In the genomic region with DNA sequence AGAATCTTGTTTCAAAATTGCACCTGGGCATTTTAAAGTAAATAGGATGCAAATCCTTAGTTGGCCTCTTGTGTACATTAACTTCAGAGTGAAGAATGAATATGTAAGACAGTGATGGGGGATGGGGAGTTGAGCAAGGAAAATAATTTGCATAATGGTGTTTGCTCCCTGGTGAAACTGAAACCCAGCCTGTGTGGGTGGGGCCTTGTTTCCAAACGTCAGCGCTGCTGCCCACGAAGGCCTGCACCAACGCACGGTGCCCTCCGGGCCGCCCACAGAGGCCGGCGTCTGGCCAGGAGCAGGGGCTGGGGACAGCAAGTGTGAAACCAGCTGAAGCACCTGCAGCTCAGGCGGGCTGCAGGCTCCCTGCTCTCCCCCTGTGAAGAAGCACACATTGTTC, we compare ENCODE assay signal across 8 cellular contexts.
DNase-seq lines count a peak whose midpoint lies in the region; ATAC-seq and TF ChIP-seq lines count a peak whose summit lies in the region.
"Not testable (repeated sequence)": the region's sequence is repeated elsewhere in the genome, so short reads cannot be mapped to it uniquely, and the experiment has no call there.

No MANE protein-coding gene starts in this region.

- peaks cover 6 to 15% of the 10 kb centered on the region in 2 experiments for H3K4me1 ChIP-seq in HCT116 (ENCODE audit: control insufficient read depth in 1 of 2, insufficient read depth in 2 of 2, low read length in 2 of 2)
- H3K4me1 ChIP-seq in PC-3 (ENCODE audit: insufficient read depth, low read length); gastrocnemius medialis: not testable (repeated sequence)

- in situ Hi-C loops in gastrocnemius medialis (cut with MboI; ENCODE audit: low sequenced_read_pairs in 4 of 4): not testable (repeated sequence)

- peak overlapping the region; percentile 47 for H3K4me2 ChIP-seq in HCT116 (ENCODE audit: low read length)
- not testable (repeated sequence) for H3K4me2 ChIP-seq in PC-3 (ENCODE audit: low read length)

- not testable (repeated sequence) for H3K9me2 ChIP-seq in HCT116 (ENCODE audit: insufficient read depth); PC-3 (replicated peaks; ENCODE audit: low read length)

- BruUV-seq in HCT116 (replicated peaks; lab: Mats Ljungman, UMichigan); PC-3 (replicated peaks; lab: Mats Ljungman, UMichigan): not testable (repeated sequence)

- H3K27ac Mint-ChIP-seq in CD4-positive, alpha-beta T cell: peak overlapping the region; percentile 74
- H3K27ac Mint-ChIP-seq in activated naive CD4-positive, alpha-beta T cell treated with anti-CD3 and anti-CD28 coated beads, Interleukin-2, amount 50 U/mL, for 24 hours: peak overlapping the region; percentile 83

- H3K27me3 ChIP-seq in CD4-positive, alpha-beta T cell (ENCODE audit: control insufficient read depth, insufficient read depth, low read length); HCT116 (ENCODE audit: insufficient read depth, low read length); PC-3 (ENCODE audit: low read length); gastrocnemius medialis: not testable (repeated sequence)

- TF ChIP-seq RAD21 in HCT116 (IDR thresholded peaks at IDR 0.05; ENCODE audit: low read depth): not testable (repeated sequence)

- H3K79me2 ChIP-seq in HCT116 (ENCODE audit: insufficient read depth, low read length): peaks cover 40% of the 10 kb centered on the region
- H3K79me2 ChIP-seq in PC-3 (ENCODE audit: low read length): peaks cover 31% of the 10 kb centered on the region

- H3F3A ChIP-seq in PC-3 (ENCODE audit: low read length, unreplicated experiment): not testable (repeated sequence)

- RAD21 ChIA-PET in HCT116 (lab: Charles Lee; ENCODE audit: low non-redundant PET in 1 of 2, low total read pairs in 2 of 2, uncharacterized antibody in 2 of 2, unreplicated experiment in 2 of 2): not testable (repeated sequence)

- not testable (repeated sequence) for DNase-seq in CD4-positive, alpha-beta T cell; HCT116 (ENCODE audit: low read depth, low spot score); PC-3; left cardiac atrium; gastrocnemius medialis

- H4K20me1 ChIP-seq in HCT116 (ENCODE audit: insufficient read depth); PC-3 (ENCODE audit: low read length): not testable (repeated sequence)

- H2AFZ ChIP-seq in HCT116 (ENCODE audit: low read depth, low read length, poor library complexity, severe bottlenecking); PC-3 (ENCODE audit: low read length): not testable (repeated sequence)

- not testable (repeated sequence) for H3K27me3 Mint-ChIP-seq in CD4-positive, alpha-beta T cell; activated naive CD4-positive, alpha-beta T cell treated with anti-CD3 and anti-CD28 coated beads, Interleukin-2, amount 50 U/mL, for 24 hours

- not testable (repeated sequence) for H3K4me3 ChIP-seq in HCT116 (replicated peaks in 1 of 2; ENCODE audit: low read depth in 1 of 2, low read length in 2 of 2); PC-3 (ENCODE audit: low read length); gastrocnemius medialis

- H3K27ac ChIP-seq in CD4-positive, alpha-beta T cell (ENCODE audit: low read depth, low read length): peak overlapping the region; percentile 64
- not testable (repeated sequence) for H3K27ac ChIP-seq in HCT116 (ENCODE audit: low read depth, low read length); PC-3 (ENCODE audit: low read length)
- peak overlapping the region in 1 of 4 donors; percentile 52 for H3K27ac ChIP-seq in gastrocnemius medialis

- intact Hi-C loops in CD4-positive, alpha-beta T cell (cut with DNase I, micrococcal nuclease); HCT116 (cut with micrococcal nuclease); PC-3 (cut with micrococcal nuclease); left cardiac atrium (cut with DNase I); gastrocnemius medialis (cut with DNase I; ENCODE audit: low total_unique reads): not testable (repeated sequence)

- not testable (repeated sequence) for TF ChIP-seq CTCF in CD4-positive, alpha-beta T cell (IDR thresholded peaks at IDR 0.05); HCT116 (IDR thresholded peaks at IDR 0.05 in 2 of 3, conservative IDR thresholded peaks at IDR 0.05 in 1 of 3; ENCODE audit: borderline replicate concordance in 1 of 3, insufficient read depth in 1 of 3, low read depth in 2 of 3, low read length in 2 of 3); PC-3 (conservative IDR thresholded peaks at IDR 0.05; ENCODE audit: low read depth, low read length); gastrocnemius medialis (IDR thresholded peaks at IDR 0.05 in 4 of 5, conservative IDR thresholded peaks at IDR 0.05 in 1 of 5)

- not testable (repeated sequence) for H3K9ac ChIP-seq in HCT116 (ENCODE audit: low read length); PC-3 (ENCODE audit: low read length)

- not testable (repeated sequence) for H3K9me3 ChIP-seq in CD4-positive, alpha-beta T cell (ENCODE audit: control insufficient read depth, low read length); HCT116 (ENCODE audit: control insufficient read depth in 1 of 2, insufficient read depth in 1 of 2, low read depth in 1 of 2, low read length in 2 of 2); PC-3 (ENCODE audit: low read length); gastrocnemius medialis

- POLR2A ChIA-PET in CD4-positive, alpha-beta T cell (lab: Charles Lee); HCT116 (lab: Charles Lee); PC-3 (lab: Charles Lee; ENCODE audit: unreplicated experiment): not testable (repeated sequence)

- not testable (repeated sequence) for H3K36me3 Mint-ChIP-seq in CD4-positive, alpha-beta T cell (ENCODE audit: low read depth); activated naive CD4-positive, alpha-beta T cell treated with anti-CD3 and anti-CD28 coated beads, Interleukin-2, amount 50 U/mL, for 24 hours

- ATAC-seq in CD4-positive, alpha-beta T cell (ENCODE audit: poor library complexity): peak; percentile 83
- peak; percentile 98 for ATAC-seq in GM19324 (IDR thresholded peaks at IDR 0.05; ENCODE audit: low FRiP score, unreplicated experiment)
- ATAC-seq in HCT116: peak; percentile 84
- peak; percentile 90 for ATAC-seq in HG03139 (IDR thresholded peaks at IDR 0.05; ENCODE audit: unreplicated experiment)
- ATAC-seq in PC-3: peak; percentile 34
- ATAC-seq in left cardiac atrium: peak; percentile 93 to 94
- ATAC-seq in gastrocnemius medialis: peak; percentile 90 to 91

- CTCF ChIA-PET in CD4-positive, alpha-beta T cell (lab: Charles Lee); HCT116 (lab: Charles Lee); PC-3 (lab: Charles Lee): not testable (repeated sequence)

- H3K4me1 Mint-ChIP-seq in CD4-positive, alpha-beta T cell (ENCODE audit: low read depth): peaks cover 11% of the 10 kb centered on the region
- H3K4me1 Mint-ChIP-seq in activated naive CD4-positive, alpha-beta T cell treated with anti-CD3 and anti-CD28 coated beads, Interleukin-2, amount 50 U/mL, for 24 hours: peaks cover 36% of the 10 kb centered on the region

- not testable (repeated sequence) for H3K9me3 Mint-ChIP-seq in CD4-positive, alpha-beta T cell; activated naive CD4-positive, alpha-beta T cell treated with anti-CD3 and anti-CD28 coated beads, Interleukin-2, amount 50 U/mL, for 24 hours

- not testable (repeated sequence) for TF ChIP-seq POLR2A in HCT116 (IDR thresholded peaks at IDR 0.05; ENCODE audit: borderline replicate concordance, extremely low read depth, insufficient read depth, insufficient read length); gastrocnemius medialis (IDR thresholded peaks at IDR 0.05)

- H3K36me3 ChIP-seq in HCT116 (ENCODE audit: control insufficient read depth in 1 of 2, insufficient read depth in 2 of 2, low read length in 2 of 2); PC-3 (ENCODE audit: low read depth, low read length); gastrocnemius medialis: not testable (repeated sequence)

- H3K4me3 Mint-ChIP-seq in CD4-positive, alpha-beta T cell; activated naive CD4-positive, alpha-beta T cell treated with anti-CD3 and anti-CD28 coated beads, Interleukin-2, amount 50 U/mL, for 24 hours: not testable (repeated sequence)

Comparison
In these comparisons a context has a peak if more than half of its experiments do, and no peak if none do; other contexts are left out.
1. ATAC-seq: peak in every context shown above with its lines; median percentile 98 in GM19324; 94 in left cardiac atrium; 90 in gastrocnemius medialis; 90 in HG03139; 84 in HCT116; 83 in CD4-positive, alpha-beta T cell; 34 in PC-3.